In genomic region chr19:35609881-35610353, GRCh38 we compare ENCODE assay signal across 14 cellular contexts. TPM values are rescaled to one million over a fixed set of nuclear protein-coding genes. Genes with fewer than 3 reads are reported as not detected.
DNase-seq lines count a peak whose midpoint lies in the region; ATAC-seq and TF ChIP-seq lines count a peak whose summit lies in the region.
"Had no signal": no experiment of that assay in that cellular context is flagged by ENCODE, and none has a peak within 500 bp of the region (broad histone marks: within the 10 kb centered on the region; RNA-seq: fewer than 3 reads in every experiment).

No MANE protein-coding gene starts in this region.

- H3K4me1 Mint-ChIP-seq in activated naive CD8-positive, alpha-beta T cell treated with anti-CD3 and anti-CD28 coated beads, Interleukin-2, amount 50 U/mL, for 24 hours, result peaks cover 30% of the 10 kb centered on the region

- peaks cover 2 to 12% (median 7%) of the 10 kb centered on the region in 4 donors for H3K4me1 ChIP-seq in Peyer's patch

- H3K27ac ChIP-seq in Peyer's patch, result peak overlapping the region in 2 of 4 donors; percentile 55 to 74
- H3K27ac ChIP-seq: ovary, VCaP had no signal

- peak; percentile 38 for ATAC-seq in GM18909 (IDR thresholded peaks at IDR 0.05; ENCODE audit: poor library complexity, unreplicated experiment)
- peak; percentile 17 for ATAC-seq in activated naive CD8-positive, alpha-beta T cell treated with anti-CD3 and anti-CD28 coated beads, Interleukin-2, amount 50 U/mL, for 24 hours

- no peaks in the 10 kb centered on the region for H3K27me3 ChIP-seq in Peyer's patch
- H3K27me3 ChIP-seq: ovary had no signal

- no peaks in the 10 kb centered on the region for H3K36me3 Mint-ChIP-seq in activated naive CD8-positive, alpha-beta T cell treated with anti-CD3 and anti-CD28 coated beads, Interleukin-2, amount 50 U/mL, for 24 hours (ENCODE audit: low read depth)

- no peaks in the 10 kb centered on the region for H3K36me3 ChIP-seq in Peyer's patch
- H3K36me3 ChIP-seq: ovary had no signal

- TF ChIP-seq CTCF in Peyer's patch (IDR thresholded peaks at IDR 0.05), result no peak

- H3K4me3 Mint-ChIP-seq in activated naive CD8-positive, alpha-beta T cell treated with anti-CD3 and anti-CD28 coated beads, Interleukin-2, amount 50 U/mL, for 24 hours, result no peak overlapping the region

- DNase-seq in CMK (ENCODE audit: low read depth) (peak; percentile 78), Peyer's patch (peak in 2 of 3 donors; percentile 52 to 60), hepatic stellate cell (ENCODE audit: low spot score) (no peak), Ammon's horn (ENCODE audit: low spot score) (no peak), NCI-H748 (lab: John Stamatoyannopoulos, UW; ENCODE audit: unreplicated experiment) (no peak), NCI-H2196 treated with DMSO at 0.1 percent for 48 hours (lab: John Stamatoyannopoulos, UW; ENCODE audit: unreplicated experiment) (no peak)
- no peak for DNase-seq in activated naive CD8-positive, alpha-beta T cell treated with anti-CD3 and anti-CD28 coated beads, Interleukin-2, amount 50 U/mL, for 24 hours
- DNase-seq: DMS 273 treated with DMSO at 0.1 percent for 48 hours, islet precursor cell, NCI-H526 treated with DMSO at 0.1 percent for 48 hours, ovary had no signal

- peak overlapping the region; percentile 53 for H3K27ac Mint-ChIP-seq in activated naive CD8-positive, alpha-beta T cell treated with anti-CD3 and anti-CD28 coated beads, Interleukin-2, amount 50 U/mL, for 24 hours

- H3K4me3 ChIP-seq in Peyer's patch, result no peak overlapping the region
- H3K4me3 ChIP-seq: ovary had no signal

- no peak for TF ChIP-seq POLR2A in Peyer's patch (IDR thresholded peaks at IDR 0.05)

- H3K9me3 ChIP-seq in Peyer's patch, result peaks cover 0 to 8% (median 0%) of the 10 kb centered on the region in 4 donors
- H3K9me3 ChIP-seq: ovary had no signal

- H3K9me3 Mint-ChIP-seq in activated naive CD8-positive, alpha-beta T cell treated with anti-CD3 and anti-CD28 coated beads, Interleukin-2, amount 50 U/mL, for 24 hours, result peaks cover 14% of the 10 kb centered on the region

- no peaks in the 10 kb centered on the region for H3K27me3 Mint-ChIP-seq in activated naive CD8-positive, alpha-beta T cell treated with anti-CD3 and anti-CD28 coated beads, Interleukin-2, amount 50 U/mL, for 24 hours

RNA-seq across cellular contexts. Expression of gene HAUS5, which starts 2.6 kb away (rescaled TPM):
- 10 to 100 TPM in 2 of 4 donors, 1 to 10 TPM in 2; 2.8 to 42.9 (median 8.3) TPM for total RNA-seq in Peyer's patch

RNA-seq across cellular contexts. Expression of gene RBM42, which starts 18.9 kb away (rescaled TPM):
- total RNA-seq in Peyer's patch, result 10 to 100 TPM; 57.3 to 64.4 (median 63.1) TPM

RNA-seq across cellular contexts. Expression of gene PMIS2, which starts 23.9 kb away (rescaled TPM):
- total RNA-seq in Peyer's patch, result not detected
- total RNA-seq: astrocyte, ovary had no signal

RNA-seq across cellular contexts. Expression of gene ETV2, which starts 31.6 kb away (rescaled TPM):
- total RNA-seq in Peyer's patch, result 1 to 10 TPM in 2 of 4 donors, not detected in 2; 1.6 to 1.8 TPM

RNA-seq across cellular contexts. Expression of gene COX6B1, which starts 38.2 kb away (rescaled TPM):
- total RNA-seq in Peyer's patch, result 100 to 1,000 TPM; 462 to 930 (median 787) TPM

Comparison
In these comparisons a context has a peak if more than half of its experiments do, and no peak if none do; other contexts are left out.
1. DNase-seq: peak in CMK (single experiment) and Peyer's patch (2 of 3); none in activated naive CD8-positive, alpha-beta T cell treated with anti-CD3 and anti-CD28 coated beads, Interleukin-2, amount 50 U/mL, for 24 hours (single experiment), hepatic stellate cell (single experiment), Ammon's horn (single experiment), NCI-H748 (single experiment) and NCI-H2196 treated with DMSO at 0.1 percent for 48 hours (single experiment).